Comparison of ENCODE assay signal across 16 cellular contexts in genomic region chr11:39220069-39220468, GRCh38.
DNase-seq lines count a peak whose midpoint lies in the region; ATAC-seq and TF ChIP-seq lines count a peak whose summit lies in the region.
"Had no signal": no experiment of that assay in that cellular context is flagged by ENCODE, and none has a peak within 500 bp of the region (broad histone marks: within the 10 kb centered on the region; RNA-seq: fewer than 3 reads in every experiment).

No MANE protein-coding gene starts in this region.

- H3K4me3 ChIP-seq in IMR-90 (ENCODE audit: insufficient read depth, low read depth, low read length) (no peak overlapping the region), neural cell (ENCODE audit: low read length) (no peak overlapping the region)
- H3K4me3 ChIP-seq: BLaER1 treated with 17β-estradiol and CSF1 and Interleukin-3, amounts not matched to agents 10 nM and 100 nM had no signal

- H4K8ac ChIP-seq in IMR-90 (ENCODE audit: low read depth in 2 of 2, low read length in 2 of 2): no peak overlapping the region

- ATAC-seq in IMR-90 (ENCODE audit: low read depth) (no peak), HG03378 (IDR thresholded peaks at IDR 0.05; ENCODE audit: unreplicated experiment) (no peak)
- ATAC-seq: CD8-positive, alpha-beta T cell had no signal

- POLR2A ChIA-PET in IMR-90 (lab: Charles Lee; ENCODE audit: unreplicated experiment): no interaction called here

- TF ChIP-seq POLR2A in IMR-90 (IDR thresholded peaks at IDR 0.05; ENCODE audit: low read depth, low read length): no peak

- no peaks in the 10 kb centered on the region for H3K9me2 ChIP-seq in neural cell (ENCODE audit: insufficient read depth, low read length)

- peak; percentile 90 for TF ChIP-seq EP300 in neural cell (conservative IDR thresholded peaks at IDR 0.05; ENCODE audit: poor library complexity, severe bottlenecking)

- peaks cover 4% of the 10 kb centered on the region for H3K9me3 Mint-ChIP-seq in progenitor cell of endocrine pancreas (ENCODE audit: low read depth)

- H2BK20ac ChIP-seq in IMR-90 (ENCODE audit: low read depth, low read length): no peak overlapping the region

- H3K4me1 ChIP-seq in IMR-90 (ENCODE audit: control insufficient read depth, insufficient read depth, low read length): no peaks in the 10 kb centered on the region
- H3K4me1 ChIP-seq: BLaER1 treated with 17β-estradiol and CSF1 and Interleukin-3, amounts not matched to agents 10 nM and 100 nM had no signal

- no peak overlapping the region for H2AK9ac ChIP-seq in IMR-90 (replicated peaks; ENCODE audit: low read depth, low read length, poor library complexity)

- no peak overlapping the region for H3K23ac ChIP-seq in IMR-90 (ENCODE audit: low read depth, low read length)

- H3K14ac ChIP-seq in IMR-90 (replicated peaks; ENCODE audit: low read depth, low read length): no peak overlapping the region

- BruUV-seq in IMR-90 (replicated peaks; lab: Mats Ljungman, UMichigan): no TSS peak

- H2AFZ ChIP-seq in IMR-90 (replicated peaks; ENCODE audit: low read length, poor library complexity) (no peak overlapping the region), neural cell (ENCODE audit: low read depth, low read length) (no peak overlapping the region)

- dilution Hi-C loops in IMR-90 (cut with HindIII; ENCODE audit: low sequenced_read_pairs, unreplicated experiment): no loop called here

- no peak overlapping the region for H2AK5ac ChIP-seq in IMR-90 (ENCODE audit: low read depth, low read length)

- CTCF ChIA-PET in IMR-90 (lab: Yijun Ruan, JAX): no interaction called here

- no peak overlapping the region for H2BK120ac ChIP-seq in IMR-90 (ENCODE audit: low read depth, low read length)

- intact Hi-C loops in IMR-90 (cut with micrococcal nuclease): no loop called here

- H3K36me3 ChIP-seq in IMR-90 (ENCODE audit: control insufficient read depth, insufficient read depth, low read length): no peaks in the 10 kb centered on the region
- H3K36me3 ChIP-seq in neural cell (ENCODE audit: insufficient read depth, low read length): no peaks in the 10 kb centered on the region
- H3K36me3 ChIP-seq: BLaER1 treated with 17β-estradiol and CSF1 and Interleukin-3, amounts not matched to agents 10 nM and 100 nM had no signal

- H3K27ac ChIP-seq in IMR-90 (ENCODE audit: insufficient read depth, low read length) (no peak overlapping the region), neural cell (ENCODE audit: low read length) (peak overlapping the region; percentile 74)
- H3K27ac ChIP-seq: BLaER1 treated with 17β-estradiol and CSF1 and Interleukin-3, amounts not matched to agents 10 nM and 100 nM; C4-2B had no signal

- no peak overlapping the region for H3K9ac ChIP-seq in IMR-90 (ENCODE audit: low read depth, low read length)
- H3K9ac ChIP-seq in neural cell (ENCODE audit: low read length): no peak overlapping the region
- H3K9ac ChIP-seq: BLaER1 treated with 17β-estradiol and CSF1 and Interleukin-3, amounts not matched to agents 10 nM and 100 nM had no signal

- H4K20me1 ChIP-seq in IMR-90 (ENCODE audit: insufficient read depth, low read length): no peaks in the 10 kb centered on the region
- H4K20me1 ChIP-seq in neural cell (ENCODE audit: insufficient read depth): no peaks in the 10 kb centered on the region
- H4K20me1 ChIP-seq: BLaER1 treated with 17β-estradiol and CSF1 and Interleukin-3, amounts not matched to agents 10 nM and 100 nM had no signal

- TF ChIP-seq RAD21 in IMR-90 (IDR thresholded peaks at IDR 0.05; ENCODE audit: low read length): no peak
- TF ChIP-seq RAD21 in neural cell (conservative IDR thresholded peaks at IDR 0.05): no peak

- H3K56ac ChIP-seq in IMR-90 (ENCODE audit: extremely low read depth, insufficient read depth, low read length): no peak overlapping the region

- no peak overlapping the region for H3K4ac ChIP-seq in IMR-90 (ENCODE audit: low read depth, low read length)

- no peaks in the 10 kb centered on the region for H3K36me3 Mint-ChIP-seq in progenitor cell of endocrine pancreas (ENCODE audit: insufficient read depth)
- H3K36me3 Mint-ChIP-seq: CD8-positive, alpha-beta T cell had no signal

- H3K18ac ChIP-seq in IMR-90 (ENCODE audit: low read depth, low read length): no peak overlapping the region

- no peaks in the 10 kb centered on the region for H3K79me2 ChIP-seq in neural cell (replicated peaks; ENCODE audit: insufficient read depth, low read length)

- H2BK5ac ChIP-seq in IMR-90 (ENCODE audit: low read depth, low read length, poor library complexity, severe bottlenecking): no peak overlapping the region

- no peak overlapping the region for H4K91ac ChIP-seq in IMR-90 (ENCODE audit: insufficient read depth, low read depth, low read length)

- TF ChIP-seq CTCF in IMR-90 (conservative IDR thresholded peaks at IDR 0.05; ENCODE audit: low read depth, low read length): no peak
- no peak for TF ChIP-seq CTCF in neural cell (IDR thresholded peaks at IDR 0.05; ENCODE audit: poor library complexity, severe bottlenecking)
- no peak for TF ChIP-seq CTCF in progenitor cell of endocrine pancreas (IDR thresholded peaks at IDR 0.05; ENCODE audit: unreplicated experiment)

- DNase-seq in IMR-90: no peak
- DNase-seq in stimulated activated naive CD4-positive, alpha-beta T cell (lab: John Stamatoyannopoulos, UW): no peak
- DNase-seq in progenitor cell of endocrine pancreas (ENCODE audit: low spot score, unreplicated experiment): no peak
- DNase-seq: 8988T; AML-193; Caco-2; Calu3; CD4-positive, alpha-beta T cell; CD8-positive, alpha-beta T cell; DMS79 treated with DMSO at 0.1 percent for 48 hours; GF-D8 had no signal

- H3K4me2 ChIP-seq in IMR-90 (ENCODE audit: low read depth, low read length): no peak overlapping the region
- H3K4me2 ChIP-seq in neural cell (ENCODE audit: low read length): no peak overlapping the region
- H3K4me2 ChIP-seq: BLaER1 treated with 17β-estradiol and CSF1 and Interleukin-3, amounts not matched to agents 10 nM and 100 nM had no signal

- no peak overlapping the region for H4K5ac ChIP-seq in IMR-90 (ENCODE audit: low read depth, low read length)

- H3K4me1 Mint-ChIP-seq in progenitor cell of endocrine pancreas (ENCODE audit: low read depth): peaks cover 5% of the 10 kb centered on the region
- H3K4me1 Mint-ChIP-seq: B cell had no signal

- H3K27me3 ChIP-seq in IMR-90 (ENCODE audit: control insufficient read depth, insufficient read depth, low read length): no peaks in the 10 kb centered on the region
- H3K27me3 ChIP-seq in neural cell (ENCODE audit: insufficient read depth, low read depth, low read length): no peaks in the 10 kb centered on the region
- H3K27me3 ChIP-seq: BLaER1 treated with 17β-estradiol and CSF1 and Interleukin-3, amounts not matched to agents 10 nM and 100 nM had no signal

- H3K79me1 ChIP-seq in IMR-90 (ENCODE audit: low read depth in 1 of 2, low read length in 2 of 2): no peaks in the 10 kb centered on the region

- no peaks in the 10 kb centered on the region for H3K27me3 Mint-ChIP-seq in progenitor cell of endocrine pancreas
- H3K27me3 Mint-ChIP-seq: B cell; CD4-positive, alpha-beta T cell had no signal

- no peaks in the 10 kb centered on the region for H3K9me1 ChIP-seq in IMR-90 (ENCODE audit: insufficient read depth, low read length)

- no CpG with 5 or more reads among the region's 1 CpG for WGBS in IMR-90 (ENCODE audit: extremely low coverage in 2 of 2, insufficient read length in 1 of 2), 2 experiments

- in situ Hi-C loops in IMR-90 (cut with MboI; ENCODE audit: low sequenced_read_pairs): no loop called here

- H3K27ac Mint-ChIP-seq in progenitor cell of endocrine pancreas: no peak overlapping the region
- H3K27ac Mint-ChIP-seq: B cell; CD4-positive, alpha-beta T cell; CD8-positive, alpha-beta T cell had no signal

- no peak overlapping the region for H3K4me3 Mint-ChIP-seq in progenitor cell of endocrine pancreas (ENCODE audit: low read depth)
- H3K4me3 Mint-ChIP-seq: B cell; CD4-positive, alpha-beta T cell; CD8-positive, alpha-beta T cell had no signal

- H3F3A ChIP-seq in neural cell (ENCODE audit: insufficient read depth, low read length, poor library complexity, severe bottlenecking): no peaks in the 10 kb centered on the region

- no peak overlapping the region for H2BK15ac ChIP-seq in IMR-90 (ENCODE audit: low read depth, low read length)

- H3K9me3 ChIP-seq in IMR-90 (ENCODE audit: control insufficient read depth, insufficient read depth, low read length) (peaks cover 4% of the 10 kb centered on the region; the same call in 1 of the 2 replicates), neural cell (ENCODE audit: low read length) (no peaks in the 10 kb centered on the region)
- H3K9me3 ChIP-seq: Caco-2 had no signal

TF ChIP-seq in IMR-90, 13 proteins besides CTCF, POLR2A, EP300 and RAD21:
- TF ChIP-seq BHLHE40 (IDR thresholded peaks at IDR 0.05; ENCODE audit: low read depth, low read length): no peak
- no peak for TF ChIP-seq RCOR1 (IDR thresholded peaks at IDR 0.05; ENCODE audit: insufficient replicate concordance, low read length)
- TF ChIP-seq CHD1 (IDR thresholded peaks at IDR 0.05; ENCODE audit: low read depth, low read length): no peak
- TF ChIP-seq MXI1 (IDR thresholded peaks at IDR 0.05; ENCODE audit: borderline replicate concordance, low read depth, low read length): no peak
- TF ChIP-seq RFX5 (IDR thresholded peaks at IDR 0.05; ENCODE audit: low read depth, low read length): no peak
- TF ChIP-seq CEBPB (IDR thresholded peaks at IDR 0.05; ENCODE audit: low read depth, low read length): peak; percentile 7; the same call in 1 of the 2 replicates
- TF ChIP-seq NFE2L2 (IDR thresholded peaks at IDR 0.05; ENCODE audit: low read depth, low read length): no peak
TF ChIP-seq in IMR-90: peak in this region for 1.

TF ChIP-seq in neural cell, 6 proteins besides CTCF, POLR2A, EP300 and RAD21 (continues in another document):
- TF ChIP-seq SMC3 (conservative IDR thresholded peaks at IDR 0.05; ENCODE audit: poor library complexity) (no peak), TAF1 (IDR thresholded peaks at IDR 0.05; ENCODE audit: low read depth) (no peak), MXI1 (conservative IDR thresholded peaks at IDR 0.05; ENCODE audit: poor library complexity, severe bottlenecking) (no peak), EZH2 (IDR thresholded peaks at IDR 0.05; ENCODE audit: borderline replicate concordance, insufficient read depth, low read length, poor library complexity, severe bottlenecking) (no peak), POLR2AphosphoS5 (IDR thresholded peaks at IDR 0.05) (peak; percentile 51)
